1 cellular context compared by ENCODE assay signal in genomic region chr14:91267965-91268437, GRCh38.
TF ChIP-seq lines count a peak whose summit lies in the region.

No MANE protein-coding gene starts in this region.

TF ChIP-seq in K562, 482 proteins besides CTCF, POLR2A, EP300 and RAD21 (continued from another document and continues in another):
- no peak for TF ChIP-seq RBM25 (IDR thresholded peaks at IDR 0.05; ENCODE audit: low read depth, low read length, severe bottlenecking)
- no peak for TF ChIP-seq PHF8 (IDR thresholded peaks at IDR 0.05; ENCODE audit: borderline replicate concordance, low read length)
- TF ChIP-seq MYBL2 (IDR thresholded peaks at IDR 0.05; ENCODE audit: low read depth), result no peak
- no peak for TF ChIP-seq MYBL2 (CRISPR knock-in tag; IDR thresholded peaks at IDR 0.05; ENCODE audit: borderline replicate concordance)
- TF ChIP-seq ZNF311 (CRISPR knock-in tag; IDR thresholded peaks at IDR 0.05), result peak; percentile 99
- TF ChIP-seq COPS2 (conservative IDR thresholded peaks at IDR 0.05), result no peak
- peak; percentile 99 for TF ChIP-seq DMBX1 (CRISPR knock-in tag; IDR thresholded peaks at IDR 0.05; ENCODE audit: borderline replicate concordance)
- TF ChIP-seq ETV1 (tag; conservative IDR thresholded peaks at IDR 0.05; ENCODE audit: low read depth), result peak; percentile 61
- no peak for TF ChIP-seq ZBED1 (IDR thresholded peaks at IDR 0.05)
- TF ChIP-seq MECOM (CRISPR knock-in tag; IDR thresholded peaks at IDR 0.05), result peak; percentile 94
- TF ChIP-seq ZFX (CRISPR knock-in tag; IDR thresholded peaks at IDR 0.05), result no peak
- TF ChIP-seq ZNF174 (CRISPR knock-in tag; IDR thresholded peaks at IDR 0.05), result 0 out of 2 replicates have a peak, but pooled peaks have one; percentile 60
- TF ChIP-seq MITF (IDR thresholded peaks at IDR 0.05), result no peak
- TF ChIP-seq TAF9B (IDR thresholded peaks at IDR 0.05; ENCODE audit: partially characterized antibody), result peak; percentile 32
- peak; percentile 16; the same call in 1 of the 2 replicates for TF ChIP-seq MBD2 (IDR thresholded peaks at IDR 0.05; ENCODE audit: borderline replicate concordance, low read depth)
- TF ChIP-seq DLX4 (CRISPR knock-in tag; IDR thresholded peaks at IDR 0.05), result no peak; the same call in 1 of the 2 replicates
- TF ChIP-seq ZNF398 (CRISPR knock-in tag; IDR thresholded peaks at IDR 0.05), result peak; percentile 80; the same call in 1 of the 2 replicates
- peak; percentile 80 for TF ChIP-seq KLF13 (tag; IDR thresholded peaks at IDR 0.05; ENCODE audit: borderline replicate concordance, low read depth)
- TF ChIP-seq ZNF253 (CRISPR knock-in tag; conservative IDR thresholded peaks at IDR 0.05), result 0 out of 2 replicates have a peak, but pooled peaks have one; percentile 55
- TF ChIP-seq ZNF695 (CRISPR knock-in tag; IDR thresholded peaks at IDR 0.05), result peak; percentile 93
- no peak for TF ChIP-seq NRF1 (conservative IDR thresholded peaks at IDR 0.05 in 1 of 2, IDR thresholded peaks at IDR 0.05 in 1 of 2)
- peak; percentile 38 for TF ChIP-seq CCNT2 (IDR thresholded peaks at IDR 0.05; ENCODE audit: borderline replicate concordance, extremely low read depth, insufficient read length, low read depth, low read length)
- TF ChIP-seq SMAD4 (CRISPR knock-in tag; conservative IDR thresholded peaks at IDR 0.05), result peak; percentile 98
- no peak for TF ChIP-seq ATF2 (CRISPR knock-in tag; IDR thresholded peaks at IDR 0.05)
- TF ChIP-seq ZNF764 (CRISPR knock-in tag; IDR thresholded peaks at IDR 0.05; ENCODE audit: low read depth), result peak; percentile 74; the same call in 1 of the 2 replicates
- TF ChIP-seq KLF16 (IDR thresholded peaks at IDR 0.05), result peak; percentile 80
- peak; percentile 80; the same call in 1 of the 2 replicates for TF ChIP-seq NR4A1 (CRISPR knock-in tag; IDR thresholded peaks at IDR 0.05)
- peak; percentile 99 for TF ChIP-seq NR4A1 (tag; IDR thresholded peaks at IDR 0.05)
- TF ChIP-seq FOXA3 (CRISPR knock-in tag; conservative IDR thresholded peaks at IDR 0.05 in 1 of 2, IDR thresholded peaks at IDR 0.05 in 1 of 2), result peak; percentile 92 to 94
- TF ChIP-seq TFE3 (CRISPR knock-in tag; IDR thresholded peaks at IDR 0.05), result peak; percentile 65
- no peak for TF ChIP-seq USF2 (CRISPR knock-in tag; IDR thresholded peaks at IDR 0.05)
- 0 out of 2 replicates have a peak, but pooled peaks have one; percentile 33 for TF ChIP-seq ZNF507 (tag; conservative IDR thresholded peaks at IDR 0.05)
- no peak for TF ChIP-seq ZSCAN29 (IDR thresholded peaks at IDR 0.05)
- TF ChIP-seq ZNF408 (CRISPR knock-in tag; IDR thresholded peaks at IDR 0.05; ENCODE audit: low read depth), result no peak
- peak; percentile 74; the same call in 1 of the 2 replicates for TF ChIP-seq ZKSCAN3 (CRISPR knock-in tag; IDR thresholded peaks at IDR 0.05)
- TF ChIP-seq NCOR1 (IDR thresholded peaks at IDR 0.05), result peak; percentile 88
- TF ChIP-seq ZNF57 (CRISPR knock-in tag; IDR thresholded peaks at IDR 0.05), result peak; percentile 84; the same call in 1 of the 2 replicates
- no peak for TF ChIP-seq HNRNPK (IDR thresholded peaks at IDR 0.05; ENCODE audit: low read depth, low read length, poor library complexity, severe bottlenecking)
- peak; percentile 64; the same call in 1 of the 2 replicates for TF ChIP-seq GATAD2B (IDR thresholded peaks at IDR 0.05; ENCODE audit: borderline replicate concordance)
- TF ChIP-seq CREM (IDR thresholded peaks at IDR 0.05; ENCODE audit: low read depth), result peak; percentile 66
- TF ChIP-seq IRF9 (tag; IDR thresholded peaks at IDR 0.05), result peak; percentile 98
- TF ChIP-seq ZFP1 (CRISPR knock-in tag; IDR thresholded peaks at IDR 0.05), result peak; percentile 86
- peak; percentile 98 for TF ChIP-seq KLF6 (CRISPR knock-in tag; IDR thresholded peaks at IDR 0.05; ENCODE audit: borderline replicate concordance)
- TF ChIP-seq SIRT6 (IDR thresholded peaks at IDR 0.05; ENCODE audit: low read depth, low read length), result no peak
- peak; percentile 94 for TF ChIP-seq CXXC5 (CRISPR knock-in tag; IDR thresholded peaks at IDR 0.05)
- TF ChIP-seq ZNF561 (CRISPR knock-in tag; conservative IDR thresholded peaks at IDR 0.05), result peak; percentile 81
- peak; percentile 63; the same call in 1 of the 2 replicates for TF ChIP-seq NFE2L1 (tag; IDR thresholded peaks at IDR 0.05; ENCODE audit: borderline replicate concordance, low read depth)
- peak; percentile 39 for TF ChIP-seq NFIX (CRISPR knock-in tag; IDR thresholded peaks at IDR 0.05; ENCODE audit: low read depth)
- peak; percentile 79 for TF ChIP-seq MYC (IDR thresholded peaks at IDR 0.05; ENCODE audit: low read depth, low read length)
- peak; percentile 97 for TF ChIP-seq MYC (CRISPR knock-in tag; IDR thresholded peaks at IDR 0.05; ENCODE audit: borderline replicate concordance, low read depth)
- TF ChIP-seq ZBTB34 (CRISPR knock-in tag; IDR thresholded peaks at IDR 0.05), result peak; percentile 90
- peak; percentile 98 for TF ChIP-seq ZNF589 (CRISPR knock-in tag; IDR thresholded peaks at IDR 0.05; ENCODE audit: low read depth)
- TF ChIP-seq ARID3B (CRISPR knock-in tag; IDR thresholded peaks at IDR 0.05; ENCODE audit: borderline replicate concordance), result peak; percentile 85; the same call in 1 of the 2 replicates
- peak; percentile 9 to 75; a peak in 2 of 4 replicates for TF ChIP-seq TRIM24 (IDR thresholded peaks at IDR 0.05)
- TF ChIP-seq EP400 (IDR thresholded peaks at IDR 0.05), result peak; percentile 63
- peak; percentile 83; the same call in 1 of the 2 replicates for TF ChIP-seq FOXA1 (IDR thresholded peaks at IDR 0.05; ENCODE audit: borderline replicate concordance)
- TF ChIP-seq FOXJ3 (CRISPR knock-in tag; IDR thresholded peaks at IDR 0.05), result no peak
- peak; percentile 97 for TF ChIP-seq ARID1B (IDR thresholded peaks at IDR 0.05)
- peak; percentile 91 for TF ChIP-seq TCFL5 (CRISPR knock-in tag; conservative IDR thresholded peaks at IDR 0.05)
- peak; percentile 97 for TF ChIP-seq ZKSCAN8 (CRISPR knock-in tag; IDR thresholded peaks at IDR 0.05)
- TF ChIP-seq ZFP91 (CRISPR knock-in tag; IDR thresholded peaks at IDR 0.05), result no peak
- TF ChIP-seq RBM14 (IDR thresholded peaks at IDR 0.05; ENCODE audit: borderline replicate concordance, insufficient read depth, low read depth, low read length), result no peak
